In the genomic region with DNA sequence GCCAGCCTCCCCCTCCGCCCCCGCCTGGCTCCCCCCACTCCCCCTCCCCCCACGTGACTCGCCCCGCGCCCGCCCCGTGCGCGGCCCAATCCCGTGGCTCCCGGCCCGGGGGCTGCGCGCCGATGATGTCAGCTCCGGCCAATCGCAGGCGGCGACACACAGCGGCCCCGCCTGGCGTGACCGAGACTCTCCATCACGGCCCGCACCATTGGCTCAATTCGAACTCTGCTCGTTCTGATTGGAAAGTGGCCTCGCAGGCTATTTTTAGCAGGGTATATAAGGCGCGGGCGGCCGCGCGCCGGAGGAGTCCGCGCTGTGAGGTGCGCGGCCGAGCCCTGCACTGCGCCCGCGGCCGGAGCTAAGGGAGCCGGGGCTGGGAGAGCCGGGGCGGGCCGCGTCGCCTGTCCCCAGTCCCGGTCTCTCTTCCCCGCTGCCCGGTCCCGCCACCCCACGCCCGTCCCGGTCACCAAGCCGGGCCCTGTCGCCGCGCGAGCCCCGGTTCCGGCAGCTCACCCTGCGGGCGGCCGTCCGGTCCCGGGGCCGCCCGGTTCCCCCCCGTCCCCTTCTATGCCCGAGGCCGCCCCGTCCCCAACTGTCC, we compare ENCODE assay signal across 8 cellular contexts. TPM values are rescaled to one million over a fixed set of nuclear protein-coding genes. Genes with fewer than 3 reads are reported as not detected.
DNase-seq lines count a peak whose midpoint lies in the region; ATAC-seq, FAIRE-seq and TF ChIP-seq lines count a peak whose summit lies in the region.

No MANE protein-coding gene starts in this region.

- no peaks in the 10 kb centered on the region for H3K9me1 ChIP-seq in endothelial cell of umbilical vein (replicated peaks; ENCODE audit: control insufficient read depth, extremely low read depth, insufficient read depth, low read length)

- H3K79me2 ChIP-seq in OCI-LY1 (ENCODE audit: insufficient read depth, low read length) (peaks cover 30% of the 10 kb centered on the region), endothelial cell of umbilical vein (ENCODE audit: control insufficient read depth, insufficient read depth, low read length) (peaks cover 49% of the 10 kb centered on the region)

- H2AFZ ChIP-seq in OCI-LY1 (ENCODE audit: low read length) = no peak overlapping the region
- H2AFZ ChIP-seq in endothelial cell of umbilical vein (ENCODE audit: low read depth, low read length) = no peak overlapping the region

- H3K4me1 ChIP-seq in OCI-LY1 (ENCODE audit: insufficient read depth, low read length, severe bottlenecking) = peaks cover 34% of the 10 kb centered on the region
- peaks cover 26% of the 10 kb centered on the region for H3K4me1 ChIP-seq in endothelial cell of umbilical vein (ENCODE audit: control insufficient read depth, extremely low read depth, insufficient read depth, low read length)
- peaks cover 30% of the 10 kb centered on the region for H3K4me1 ChIP-seq in mononuclear cell (ENCODE audit: insufficient read depth, low read length)

- no peaks in the 10 kb centered on the region for H3F3A ChIP-seq in OCI-LY1 (ENCODE audit: insufficient read depth, low read length)

- no peak for TF ChIP-seq CTCF in OCI-LY1 (IDR thresholded peaks at IDR 0.05; ENCODE audit: low read length)
- no peak for TF ChIP-seq CTCF in endothelial cell of umbilical vein (IDR thresholded peaks at IDR 0.05; ENCODE audit: extremely low read depth in 1 of 2, insufficient read depth in 1 of 2, low read depth in 1 of 2, low read length in 2 of 2)

- dilution Hi-C loops in endothelial cell of umbilical vein (cut with MboI; ENCODE audit: extremely low pct_ligation_motif_present, low sequenced_read_pairs) = no loop called here

- peak overlapping the region; percentile 100 for H3K4me3 ChIP-seq in OCI-LY1 (ENCODE audit: low read depth, low read length, poor library complexity, severe bottlenecking)
- H3K4me3 ChIP-seq in endothelial cell of umbilical vein (replicated peaks in 1 of 3; ENCODE audit: insufficient read depth in 1 of 3, low read depth in 1 of 3, low read length in 3 of 3) = peak overlapping the region; percentile 22 to 95 (median 44)
- peak overlapping the region; percentile 92 for H3K4me3 ChIP-seq in mononuclear cell (ENCODE audit: low read length)

- POLR2A ChIA-PET in endothelial cell of umbilical vein (lab: Charles Lee) = interaction anchor here (0.7 to 2.3 kb wide), 44 partner anchors 8 to 995 kb away, joined by 3 to 31 read pairs (median 4); no protein-coding TSS in a partner anchor

- no peaks in the 10 kb centered on the region for H3K9me3 ChIP-seq in OCI-LY1 (ENCODE audit: low read length)
- H3K9me3 ChIP-seq in endothelial cell of umbilical vein (replicated peaks; ENCODE audit: control insufficient read depth, insufficient read depth, low read length) = no peaks in the 10 kb centered on the region
- no peaks in the 10 kb centered on the region for H3K9me3 ChIP-seq in mononuclear cell (ENCODE audit: low read depth, low read length)

- H4K20me1 ChIP-seq in OCI-LY1 (ENCODE audit: insufficient read depth, low read length) = no peaks in the 10 kb centered on the region
- H4K20me1 ChIP-seq in endothelial cell of umbilical vein (replicated peaks; ENCODE audit: control insufficient read depth, extremely low read depth, insufficient read depth, low read length) = no peaks in the 10 kb centered on the region

- FAIRE-seq in endothelial cell of umbilical vein (lab: Jason Lieb, UNC) = peak; percentile 91

- H3K4me2 ChIP-seq in OCI-LY1 (ENCODE audit: low read length) (peak overlapping the region; percentile 90), endothelial cell of umbilical vein (ENCODE audit: insufficient read depth, low read length) (peak overlapping the region; percentile 87)

- peak; percentile 74 for ATAC-seq in GM21529 (IDR thresholded peaks at IDR 0.05; ENCODE audit: unreplicated experiment)

- H3K9ac ChIP-seq in OCI-LY1 (ENCODE audit: low read length) (peak overlapping the region; percentile 89), endothelial cell of umbilical vein (replicated peaks; ENCODE audit: extremely low read depth, insufficient read depth, low read length) (peak overlapping the region; percentile 100)

- intact Hi-C loops in endothelial cell of umbilical vein (cut with micrococcal nuclease) = loop anchor here (1.0 to 5.0 kb wide), 6 partner anchors 101 to 985 kb away; no protein-coding TSS in a partner anchor

- H3K9me2 ChIP-seq in OCI-LY1 (ENCODE audit: low read depth, low read length) = no peaks in the 10 kb centered on the region

- BruUV-seq in endothelial cell of umbilical vein (replicated peaks; lab: Mats Ljungman, UMichigan) = no TSS peak

- H3K36me3 ChIP-seq in OCI-LY1 (ENCODE audit: insufficient read depth, low read length) (peaks cover 19% of the 10 kb centered on the region), endothelial cell of umbilical vein (ENCODE audit: control insufficient read depth in 2 of 2, extremely low read depth in 1 of 2, insufficient read depth in 2 of 2, low read length in 2 of 2) (peaks cover 15 to 21% of the 10 kb centered on the region in 2 experiments)

- peak; percentile 99 for TF ChIP-seq POLR2A in endothelial cell of umbilical vein (IDR thresholded peaks at IDR 0.05; ENCODE audit: low read depth, low read length)

- DNase-seq in DMS153 (lab: John Stamatoyannopoulos, UW) (peak; percentile 90), HuH-7.5 (ENCODE audit: low spot score) (peak; percentile 99), activated T-cell treated with anti-CD3 and anti-CD28 coated beads for 1 hour (ENCODE audit: low read depth) (peak; percentile 99), endothelial cell of umbilical vein (ENCODE audit: low read depth, low spot score) (peak; percentile 98)
- DNase-seq in stimulated activated CD8-positive, alpha-beta memory T cell treated with anti-CD3 and anti-CD28 coated beads, Interleukin-2, amount 100 ng/mL, for 48 hours (ENCODE audit: low read depth in 2 of 2) = peak; percentile 98

- H3K27me3 ChIP-seq in OCI-LY1 (ENCODE audit: insufficient read depth, low read length) = 0 out of 2 replicates have a peak, but pooled peaks cover 3% of the 10 kb centered on the region
- no peaks in the 10 kb centered on the region for H3K27me3 ChIP-seq in endothelial cell of umbilical vein (ENCODE audit: control insufficient read depth in 2 of 2, insufficient read depth in 2 of 2, low read length in 2 of 2)
- no peaks in the 10 kb centered on the region for H3K27me3 ChIP-seq in mononuclear cell (ENCODE audit: insufficient read depth, low read length)

- CTCF ChIA-PET in endothelial cell of umbilical vein (lab: Charles Lee) = interaction anchor here (0.6 to 1.6 kb wide), 12 partner anchors 20 to 985 kb away, joined by 3 to 6 read pairs (median 3); no protein-coding TSS in a partner anchor

- H3K27ac ChIP-seq in OCI-LY1 (ENCODE audit: low read depth, low read length, poor library complexity, severe bottlenecking) (peak overlapping the region; percentile 85), endothelial cell of umbilical vein (ENCODE audit: insufficient read depth, low read depth, low read length) (peak overlapping the region; percentile 98)

TF ChIP-seq in endothelial cell of umbilical vein, 7 proteins besides CTCF, POLR2A, EP300 and RAD21:
- TF ChIP-seq POLR2AphosphoS5 (IDR thresholded peaks at IDR 0.05; ENCODE audit: insufficient read depth, low read depth, low read length) = peak; percentile 97
- no peak for TF ChIP-seq MYC (IDR thresholded peaks at IDR 0.05; ENCODE audit: low read depth, low read length)
- peak; percentile 20 for TF ChIP-seq JUN (IDR thresholded peaks at IDR 0.05; ENCODE audit: borderline replicate concordance, insufficient read depth, insufficient read length, low read depth)
- TF ChIP-seq, protein P1, sequence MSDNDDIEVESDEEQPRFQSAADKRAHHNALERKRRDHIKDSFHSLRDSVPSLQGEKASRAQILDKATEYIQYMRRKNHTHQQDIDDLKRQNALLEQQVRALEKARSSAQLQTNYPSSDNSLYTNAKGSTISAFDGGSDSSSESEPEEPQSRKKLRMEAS (IDR thresholded peaks at IDR 0.05; ENCODE audit: insufficient read depth, insufficient read length) = no peak
- TF ChIP-seq FOS (IDR thresholded peaks at IDR 0.05; ENCODE audit: borderline replicate concordance, insufficient read depth, low read length) = no peak
- TF ChIP-seq GATA2 (IDR thresholded peaks at IDR 0.05; ENCODE audit: insufficient read depth, insufficient read length, low read depth, low read length) = no peak
- no peak for TF ChIP-seq EZH2 (IDR thresholded peaks at IDR 0.05; ENCODE audit: borderline replicate concordance, low read depth, low read length, severe bottlenecking)
TF ChIP-seq in endothelial cell of umbilical vein: peak in this region for 2.

RNA-seq across cellular contexts. Expression of a gene that starts 0.3 kb away (rescaled TPM):
- total RNA-seq in endothelial cell of umbilical vein = 307 and 330 TPM in 2 replicates
- polyA plus RNA-seq in endothelial cell of umbilical vein = 144 and 183 TPM in 2 replicates
- 117 and 146 TPM in 2 replicates for polyA plus RNA-seq in endothelial cell of umbilical vein (2011; cell fraction: cytosol; rRNA removed)
- polyA plus RNA-seq in endothelial cell of umbilical vein (2011; cell fraction: nucleus; rRNA removed) = 913 and 1,014 TPM in 2 replicates
- 258 and 323 TPM in 2 replicates for polyA plus RNA-seq in endothelial cell of umbilical vein (2012)
- polyA minus RNA-seq in endothelial cell of umbilical vein = 717 and 821 TPM in 2 replicates
- 6.0 TPM for polyA minus RNA-seq in endothelial cell of umbilical vein (2011; cell fraction: cytosol; rRNA and poly(A)+ RNA removed)
- polyA minus RNA-seq in endothelial cell of umbilical vein (2011; cell fraction: nucleus; rRNA and poly(A)+ RNA removed) = 1,291 and 1,303 TPM in 2 replicates
- 606 TPM for total RNA-seq in mononuclear cell

Comparison
In these comparisons a context has a peak if more than half of its experiments do, and no peak if none do; other contexts are left out.
1. Peak in every context shown above with its lines: DNase-seq, ATAC-seq, H3K4me3 ChIP-seq and H3K27ac ChIP-seq.
2. H3K4me3 ChIP-seq: peak in every context shown above with its lines; median percentile 100 in OCI-LY1; 92 in mononuclear cell; 44 in endothelial cell of umbilical vein.